7 cellular contexts compared by ENCODE assay signal in the genomic region with DNA sequence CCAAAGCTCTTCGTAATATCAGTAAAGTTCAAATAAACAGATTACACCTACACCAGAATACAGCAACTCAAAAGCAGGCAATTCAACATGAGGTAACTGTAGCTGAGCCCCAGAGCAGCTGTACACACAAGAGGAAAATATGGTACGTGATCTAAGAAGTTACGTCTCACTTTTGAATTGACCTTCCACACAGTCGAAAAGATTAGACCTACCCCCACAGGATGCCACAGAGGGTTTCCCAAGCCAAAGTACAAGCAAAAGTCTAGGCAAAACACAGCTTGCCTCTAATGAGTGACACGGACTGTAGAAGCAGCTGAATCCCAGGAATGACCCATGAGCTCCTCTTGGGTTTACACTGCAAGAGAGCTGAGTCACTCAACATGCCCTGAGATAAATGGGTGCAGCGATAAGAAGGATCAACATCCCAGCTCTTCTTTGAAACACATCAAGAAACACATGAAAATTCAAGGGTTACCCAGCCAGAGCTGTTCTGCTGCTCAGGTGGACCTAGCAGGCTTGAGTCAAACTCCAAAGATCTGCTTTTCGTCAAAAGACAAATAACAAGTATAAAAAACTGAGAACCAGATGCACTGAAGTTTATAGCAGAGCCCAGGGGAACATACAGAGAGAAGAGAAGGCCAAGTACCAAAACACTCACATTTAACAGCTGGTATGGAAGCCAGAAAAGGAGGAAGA. TPM values are rescaled to one million over a fixed set of nuclear protein-coding genes. Genes with fewer than 3 reads are reported as not detected.
DNase-seq lines count a peak whose midpoint lies in the region; ATAC-seq and TF ChIP-seq lines count a peak whose summit lies in the region.

No MANE protein-coding gene starts in this region.

- peak overlapping the region; percentile 3 to 83 (median 6) for H3K9ac ChIP-seq in subcutaneous abdominal adipose tissue (ENCODE audit: low read length in 5 of 5)

- peak overlapping the region; percentile 97 for H3K27ac ChIP-seq in subcutaneous abdominal adipose tissue (ENCODE audit: low read depth, low read length)

- H3K36me3 ChIP-seq in subcutaneous abdominal adipose tissue (ENCODE audit: control insufficient read depth in 5 of 5, insufficient read depth in 5 of 5, low read length in 5 of 5), result no peaks in the 10 kb centered on the region

- no peaks in the 10 kb centered on the region for H3K27me3 ChIP-seq in subcutaneous abdominal adipose tissue (ENCODE audit: control insufficient read depth in 5 of 5, insufficient read depth in 4 of 5, low read length in 5 of 5)

- peaks cover 12 to 87% (median 77%) of the 10 kb centered on the region in 5 donors for H3K4me1 ChIP-seq in subcutaneous abdominal adipose tissue (ENCODE audit: control insufficient read depth in 5 of 5, insufficient read depth in 5 of 5, low read length in 5 of 5)

- TF ChIP-seq CTCF in astrocyte of the spinal cord (IDR thresholded peaks at IDR 0.05; ENCODE audit: low read depth, low read length), result no peak

- H3K9me3 ChIP-seq in subcutaneous abdominal adipose tissue (ENCODE audit: control insufficient read depth in 5 of 5, low read length in 5 of 5), result no peaks in the 10 kb centered on the region

- DNase-seq in LHCN-M2 (ENCODE audit: low read depth) (peak; percentile 99), astrocyte of the spinal cord (ENCODE audit: low read depth, low spot score) (peak; percentile 82), iris pigment epithelial cell (ENCODE audit: low read depth) (peak; percentile 98), globus pallidus (ENCODE audit: low spot score) (no peak), NK-92 (lab: John Stamatoyannopoulos, UW; ENCODE audit: unreplicated experiment) (no peak)

- H3K4me3 ChIP-seq in astrocyte of the spinal cord (ENCODE audit: low read depth, low read length), result no peak overlapping the region
- H3K4me3 ChIP-seq in subcutaneous abdominal adipose tissue (ENCODE audit: low read depth in 1 of 5, low read length in 5 of 5), result peak overlapping the region; percentile 6 to 36 (median 12)

- in situ Hi-C loops in astrocyte of the spinal cord (cut with HindIII; ENCODE audit: low sequenced_read_pairs), result no loop called here

- ATAC-seq in HG03135 (IDR thresholded peaks at IDR 0.05; ENCODE audit: unreplicated experiment), result no peak

RNA-seq across cellular contexts. Expression of a gene that starts 9.7 kb away (rescaled TPM):
- total RNA-seq in LHCN-M2 (2014; rRNA removed), result 39.1 and 40.6 TPM in 2 replicates
- polyA plus RNA-seq in LHCN-M2 (2012), result 20.8 TPM

Comparison
In these comparisons a context has a peak if more than half of its experiments do, and no peak if none do; other contexts are left out.
1. DNase-seq: peak in LHCN-M2 (single experiment), astrocyte of the spinal cord (single experiment) and iris pigment epithelial cell (single experiment); none in globus pallidus (single experiment) and NK-92 (single experiment).